Comparison of ENCODE assay signal across 25 cellular contexts in genomic region chr1:19613075-19613748, GRCh38. TPM values are rescaled to one million over a fixed set of nuclear protein-coding genes. Genes with fewer than 3 reads are reported as not detected.
DNase-seq lines count a peak whose midpoint lies in the region; ATAC-seq, FAIRE-seq and TF ChIP-seq lines count a peak whose summit lies in the region.
"Had no signal": no experiment of that assay in that cellular context is flagged by ENCODE, and none has a peak within 500 bp of the region (broad histone marks: within the 10 kb centered on the region; RNA-seq: fewer than 3 reads in every experiment).

No MANE protein-coding gene starts in this region.

- H3K27me3 ChIP-seq in muscle layer of duodenum (ENCODE audit: low read depth, low read length) = no peaks in the 10 kb centered on the region
- H3K27me3 ChIP-seq: left lung, right lobe of liver, thyroid gland had no signal

- no peak overlapping the region for H3K4me3 Mint-ChIP-seq in endothelial cell (ENCODE audit: unreplicated experiment)
- H3K4me3 Mint-ChIP-seq: activated B cell treated with CpG ODN at 0.5 μM for 24 hours; activated T-cell treated with anti-CD3 and anti-CD28 coated beads, Interleukin-2, amount 50 U/mL, for 72 hours; stimulated activated memory B cell treated with anti-CD40 and anti-IgM and Interleukin-4, amounts not matched to agents 10 μg/mL and 1 μg/mL and 100 μg/mL, for 72 hours; T-cell had no signal

- H3K4me1 ChIP-seq in muscle layer of duodenum (ENCODE audit: control insufficient read depth in 1 of 2, insufficient read depth in 2 of 2, low read length in 2 of 2) = peaks cover 3 to 30% of the 10 kb centered on the region in 2 donors
- H3K4me1 ChIP-seq: Caco-2, right lobe of liver had no signal

- H3K27ac Mint-ChIP-seq in endothelial cell (ENCODE audit: unreplicated experiment) = peak overlapping the region; percentile 4
- H3K27ac Mint-ChIP-seq in activated naive CD4-positive, alpha-beta T cell treated with anti-CD3 and anti-CD28 coated beads, Interleukin-2, amount 50 U/mL, for 72 hours = peak overlapping the region in 1 of 2 donors; percentile 6
- H3K27ac Mint-ChIP-seq: activated B cell treated with CpG ODN at 0.5 μM for 24 hours; activated T-cell treated with anti-CD3 and anti-CD28 coated beads, Interleukin-2, amount 50 U/mL, for 72 hours; stimulated activated memory B cell treated with anti-CD40 and anti-IgM and Interleukin-4, amounts not matched to agents 10 μg/mL and 1 μg/mL and 100 μg/mL, for 72 hours; T-cell had no signal

- H3K4me3 ChIP-seq in muscle layer of duodenum (ENCODE audit: low read depth in 1 of 2, low read length in 2 of 2) = no peak overlapping the region
- H3K4me3 ChIP-seq: left lung, right lobe of liver, thyroid gland had no signal

- H3K36me3 ChIP-seq in muscle layer of duodenum (ENCODE audit: control insufficient read depth in 1 of 2, insufficient read depth in 2 of 2, low read length in 2 of 2) = peaks cover 0 to 10% of the 10 kb centered on the region in 2 donors
- H3K36me3 ChIP-seq: thyroid gland had no signal

- DNase-seq in CMK (ENCODE audit: low read depth) (peak; percentile 96), OCI-M2 (lab: John Stamatoyannopoulos, UW; ENCODE audit: unreplicated experiment) (peak; percentile 21), endothelial cell (ENCODE audit: low spot score) (no peak), GM12892 (ENCODE audit: insufficient read length) (no peak), DMS53 (lab: John Stamatoyannopoulos, UW) (no peak), DMS53 treated with DMSO at 0.1 percent for 48 hours (lab: John Stamatoyannopoulos, UW; ENCODE audit: unreplicated experiment) (no peak)
- DNase-seq in activated naive CD4-positive, alpha-beta T cell treated with anti-CD3 and anti-CD28 coated beads, Interleukin-2, amount 50 U/mL, for 72 hours (ENCODE audit: low spot score in 2 of 2) = no peak
- DNase-seq: activated B cell treated with CpG ODN at 0.5 μM for 24 hours; activated T-cell treated with anti-CD3 and anti-CD28 coated beads, Interleukin-2, amount 50 U/mL, for 72 hours; amniotic stem cell; Caco-2; EL; left lung; NCI-H1105; NCI-H69; occipital lobe; right lobe of liver; SHP77 treated with DMSO at 0.1 percent for 48 hours; T-cell; thyroid gland had no signal

- FAIRE-seq in GM12892 (lab: Jason Lieb, UNC) = no peak
- FAIRE-seq: H1 had no signal

- no peak for TF ChIP-seq POLR2A in GM12892 (IDR thresholded peaks at IDR 0.05; ENCODE audit: low read depth, low read length)

- H3K27ac ChIP-seq in muscle layer of duodenum (ENCODE audit: low read length) = peak overlapping the region; percentile 37
- H3K27ac ChIP-seq: left lung, right lobe of liver, thyroid gland had no signal

- H3K27me3 Mint-ChIP-seq in endothelial cell (ENCODE audit: unreplicated experiment) = peaks cover 2% of the 10 kb centered on the region
- H3K27me3 Mint-ChIP-seq: activated B cell treated with CpG ODN at 0.5 μM for 24 hours; stimulated activated memory B cell treated with anti-CD40 and anti-IgM and Interleukin-4, amounts not matched to agents 10 μg/mL and 1 μg/mL and 100 μg/mL, for 72 hours; T-cell had no signal

- no peaks in the 10 kb centered on the region for H3K36me3 Mint-ChIP-seq in endothelial cell (ENCODE audit: low read depth, unreplicated experiment)
- peaks cover 5 to 8% of the 10 kb centered on the region in 2 donors for H3K36me3 Mint-ChIP-seq in activated naive CD4-positive, alpha-beta T cell treated with anti-CD3 and anti-CD28 coated beads, Interleukin-2, amount 50 U/mL, for 72 hours

- no peaks in the 10 kb centered on the region for H3K9me3 Mint-ChIP-seq in endothelial cell (ENCODE audit: unreplicated experiment)
- no peaks in the 10 kb centered on the region for H3K9me3 Mint-ChIP-seq in activated naive CD4-positive, alpha-beta T cell treated with anti-CD3 and anti-CD28 coated beads, Interleukin-2, amount 50 U/mL, for 72 hours
- H3K9me3 Mint-ChIP-seq: activated B cell treated with CpG ODN at 0.5 μM for 24 hours; activated T-cell treated with anti-CD3 and anti-CD28 coated beads, Interleukin-2, amount 50 U/mL, for 72 hours; stimulated activated memory B cell treated with anti-CD40 and anti-IgM and Interleukin-4, amounts not matched to agents 10 μg/mL and 1 μg/mL and 100 μg/mL, for 72 hours; T-cell had no signal

- no peak for TF ChIP-seq CTCF in endothelial cell (IDR thresholded peaks at IDR 0.05; ENCODE audit: unreplicated experiment)

- ATAC-seq in activated naive CD4-positive, alpha-beta T cell treated with anti-CD3 and anti-CD28 coated beads, Interleukin-2, amount 50 U/mL, for 72 hours = no peak
- ATAC-seq: activated T-cell treated with anti-CD3 and anti-CD28 coated beads, Interleukin-2, amount 50 U/mL, for 72 hours; left lung; right lobe of liver; stimulated activated memory B cell treated with anti-CD40 and anti-IgM and Interleukin-4, amounts not matched to agents 10 μg/mL and 1 μg/mL and 100 μg/mL, for 72 hours; T-cell had no signal

- no peaks in the 10 kb centered on the region for H3K9me3 ChIP-seq in muscle layer of duodenum (ENCODE audit: control insufficient read depth in 1 of 2, low read length in 2 of 2)
- H3K9me3 ChIP-seq: Caco-2, left lung, right lobe of liver, thyroid gland had no signal

- H3K4me1 Mint-ChIP-seq in endothelial cell (ENCODE audit: unreplicated experiment) = peaks cover 11% of the 10 kb centered on the region
- H3K4me1 Mint-ChIP-seq: activated B cell treated with CpG ODN at 0.5 μM for 24 hours had no signal

RNA-seq across cellular contexts. Expression of gene NBL1, which starts 30.9 kb away (rescaled TPM):
- 38.1 TPM for total RNA-seq in endothelial cell (ENCODE audit: unreplicated experiment)
- polyA plus RNA-seq in GM12892 (2012; ENCODE audit: missing spikeins) = 1.2 TPM
- total RNA-seq in activated naive CD4-positive, alpha-beta T cell treated with anti-CD3 and anti-CD28 coated beads, Interleukin-2, amount 50 U/mL, for 72 hours = 10 to 100 TPM; 16.2 to 24.0 TPM

RNA-seq across cellular contexts. Expression of gene HTR6, which starts 51.5 kb away (rescaled TPM):
- total RNA-seq in endothelial cell (ENCODE audit: unreplicated experiment) = not detected
- not detected for polyA plus RNA-seq in GM12892 (2012; ENCODE audit: missing spikeins)
- under 1 TPM; 0.11 to 0.68 TPM for total RNA-seq in activated naive CD4-positive, alpha-beta T cell treated with anti-CD3 and anti-CD28 coated beads, Interleukin-2, amount 50 U/mL, for 72 hours
- total RNA-seq: activated B cell treated with CpG ODN at 0.5 μM for 24 hours, Caco-2, glomerular endothelial cell, left lung, mucosa of gallbladder, right lobe of liver, thyroid gland had no signal

Comparison
In these comparisons a context has a peak if more than half of its experiments do, and no peak if none do; other contexts are left out.
1. DNase-seq: peak in CMK (single experiment) and OCI-M2 (single experiment); none in endothelial cell (single experiment), GM12892 (single experiment), DMS53 (single experiment), DMS53 treated with DMSO at 0.1 percent for 48 hours (single experiment) and activated naive CD4-positive, alpha-beta T cell treated with anti-CD3 and anti-CD28 coated beads, Interleukin-2, amount 50 U/mL, for 72 hours (0 of 2).